ENCODE assay signal across 9 cellular contexts in genomic region chr15:75731248-75732100, GRCh38. TPM values are rescaled to one million over a fixed set of nuclear protein-coding genes. Genes with fewer than 3 reads are reported as not detected.
DNase-seq lines count a peak whose midpoint lies in the region; ATAC-seq and TF ChIP-seq lines count a peak whose summit lies in the region.
"Had no signal": no experiment of that assay in that cellular context is flagged by ENCODE, and none has a peak within 500 bp of the region (broad histone marks: within the 10 kb centered on the region; RNA-seq: fewer than 3 reads in every experiment).

No MANE protein-coding gene starts in this region.

- H3K4me3 ChIP-seq in adrenal gland (peak overlapping the region in 1 of 4 donors; percentile 26), tibial artery (no peak overlapping the region)

- H3K4me1 Mint-ChIP-seq in stimulated activated naive B cell treated with anti-CD40 and anti-IgM and Interleukin-4, amounts not matched to agents 10 μg/mL and 1 μg/mL and 100 μg/mL, for 72 hours = peaks cover 30 to 44% of the 10 kb centered on the region in 2 donors

- H3K27me3 ChIP-seq in adrenal gland = no peaks in the 10 kb centered on the region
- H3K27me3 ChIP-seq in tibial artery = no peaks in the 10 kb centered on the region

- no peak for ATAC-seq in stimulated activated naive B cell treated with anti-CD40 and anti-IgM and Interleukin-4, amounts not matched to agents 10 μg/mL and 1 μg/mL and 100 μg/mL, for 72 hours (replicated peaks)
- no peak for ATAC-seq in activated naive CD4-positive, alpha-beta T cell treated with anti-CD3 and anti-CD28 coated beads, Interleukin-2, amount 50 U/mL, for 72 hours
- ATAC-seq in HG03095 (IDR thresholded peaks at IDR 0.05; ENCODE audit: unreplicated experiment) = no peak

- H3K9me3 Mint-ChIP-seq in stimulated activated naive B cell treated with anti-CD40 and anti-IgM and Interleukin-4, amounts not matched to agents 10 μg/mL and 1 μg/mL and 100 μg/mL, for 72 hours = no peaks in the 10 kb centered on the region
- H3K9me3 Mint-ChIP-seq in activated naive CD4-positive, alpha-beta T cell treated with anti-CD3 and anti-CD28 coated beads, Interleukin-2, amount 50 U/mL, for 72 hours = no peaks in the 10 kb centered on the region

- WGBS in adrenal gland, 4 donors = 23 to 33% (median 31%) methylated on average over 25 to 26 of the region's 26 CpGs

- H3K27ac Mint-ChIP-seq in stimulated activated naive B cell treated with anti-CD40 and anti-IgM and Interleukin-4, amounts not matched to agents 10 μg/mL and 1 μg/mL and 100 μg/mL, for 72 hours = no peak overlapping the region
- H3K27ac Mint-ChIP-seq in activated naive CD4-positive, alpha-beta T cell treated with anti-CD3 and anti-CD28 coated beads, Interleukin-2, amount 50 U/mL, for 72 hours = no peak overlapping the region

- TF ChIP-seq POLR2A in adrenal gland (IDR thresholded peaks at IDR 0.05) = no peak

- peaks cover 0 to 2% of the 10 kb centered on the region in 2 donors for H3K36me3 Mint-ChIP-seq in stimulated activated naive B cell treated with anti-CD40 and anti-IgM and Interleukin-4, amounts not matched to agents 10 μg/mL and 1 μg/mL and 100 μg/mL, for 72 hours
- H3K36me3 Mint-ChIP-seq in activated naive CD4-positive, alpha-beta T cell treated with anti-CD3 and anti-CD28 coated beads, Interleukin-2, amount 50 U/mL, for 72 hours = no peaks in the 10 kb centered on the region

- DNase-seq in NCI-H524 (lab: John Stamatoyannopoulos, UW) (peak; percentile 19 to 44), NCI-H524 treated with DMSO at 0.1 percent for 48 hours (lab: John Stamatoyannopoulos, UW) (no peak), adrenal gland (peak in 5 of 7 donors; percentile 33 to 48 (median 39)), iPS-NIHi11 (ENCODE audit: low spot score) (peak; percentile 49), tibial artery (peak; percentile 31 to 67)
- DNase-seq in stimulated activated naive B cell treated with anti-CD40 and anti-IgM and Interleukin-4, amounts not matched to agents 10 μg/mL and 1 μg/mL and 100 μg/mL, for 72 hours = no peak
- no peak for DNase-seq in activated naive CD4-positive, alpha-beta T cell treated with anti-CD3 and anti-CD28 coated beads, Interleukin-2, amount 50 U/mL, for 72 hours (ENCODE audit: low spot score in 2 of 2)
- DNase-seq: NCI-H2081 had no signal

- peaks cover 31 to 41% of the 10 kb centered on the region in 2 donors for H3K27me3 Mint-ChIP-seq in stimulated activated naive B cell treated with anti-CD40 and anti-IgM and Interleukin-4, amounts not matched to agents 10 μg/mL and 1 μg/mL and 100 μg/mL, for 72 hours

- intact Hi-C loops in adrenal gland (cut with DNase I) = loop anchor here (2.0 to 5.0 kb wide), 2 partner anchors 47 to 71 kb away; no protein-coding TSS in a partner anchor
- intact Hi-C loops in tibial artery (cut with DNase I; ENCODE audit: low total_unique reads) = loop anchor here (2.0 kb wide), 1 partner anchor 47 kb away; no protein-coding TSS in a partner anchor

- H3K27ac ChIP-seq in adrenal gland (peak overlapping the region in 1 of 5 donors; percentile 47), tibial artery (no peak overlapping the region)

- H3K4me1 ChIP-seq in adrenal gland (replicated peaks in 1 of 2) (peaks cover 0 to 14% of the 10 kb centered on the region in 2 donors), tibial artery (peaks cover 6 to 8% (median 7%) of the 10 kb centered on the region in 4 donors)

- H3K9me3 ChIP-seq in adrenal gland (replicated peaks in 1 of 3) (no peaks in the 10 kb centered on the region), tibial artery (no peaks in the 10 kb centered on the region)

- TF ChIP-seq CTCF in adrenal gland (IDR thresholded peaks at IDR 0.05) (no peak), tibial artery (IDR thresholded peaks at IDR 0.05) (no peak)

- no peak overlapping the region for H3K4me3 Mint-ChIP-seq in stimulated activated naive B cell treated with anti-CD40 and anti-IgM and Interleukin-4, amounts not matched to agents 10 μg/mL and 1 μg/mL and 100 μg/mL, for 72 hours

- H3K36me3 ChIP-seq in adrenal gland (replicated peaks in 1 of 2) (no peaks in the 10 kb centered on the region), tibial artery (no peaks in the 10 kb centered on the region)

RNA-seq across cellular contexts. Expression of gene CSPG4, which starts 18.8 kb away (rescaled TPM):
- 1 to 10 TPM; 1.3 to 6.3 (median 2.5) TPM for total RNA-seq in adrenal gland
- 1 to 10 TPM in 2 of 3 donors, under 1 TPM in 1; 0.55 to 6.6 (median 4.3) TPM for polyA plus RNA-seq in adrenal gland
- total RNA-seq in activated naive CD4-positive, alpha-beta T cell treated with anti-CD3 and anti-CD28 coated beads, Interleukin-2, amount 50 U/mL, for 72 hours = not detected

Comparison
In these comparisons a context has a peak if more than half of its experiments do, and no peak if none do; other contexts are left out.
1. DNase-seq: peak in NCI-H524 (2 of 2), adrenal gland (5 of 7), iPS-NIHi11 (single experiment) and tibial artery (2 of 2); none in NCI-H524 treated with DMSO at 0.1 percent for 48 hours (single experiment), stimulated activated naive B cell treated with anti-CD40 and anti-IgM and Interleukin-4, amounts not matched to agents 10 μg/mL and 1 μg/mL and 100 μg/mL, for 72 hours (single experiment) and activated naive CD4-positive, alpha-beta T cell treated with anti-CD3 and anti-CD28 coated beads, Interleukin-2, amount 50 U/mL, for 72 hours (0 of 2).